In genomic region chr5:181260720-181261319, GRCh38 we compare ENCODE assay signal across 1 cellular context.
TF ChIP-seq lines count a peak whose summit lies in the region.

TRIM52 (minus strand) TSS chr5:181261143; CDS start chr5:181260813, 330 bp downstream.

TF ChIP-seq in K562, 482 proteins besides CTCF, POLR2A, EP300 and RAD21 (continued from another document and continues in another):
- TF ChIP-seq RREB1 (CRISPR knock-in tag; IDR thresholded peaks at IDR 0.05) (0 out of 2 replicates have a peak, but pooled peaks have one; percentile 12), NCOA1 (IDR thresholded peaks at IDR 0.05; ENCODE audit: low read depth) (no peak), NFYB (IDR thresholded peaks at IDR 0.05; ENCODE audit: extremely low read depth, insufficient read length) (no peak), LARP7 (IDR thresholded peaks at IDR 0.05) (no peak), ARID2 (IDR thresholded peaks at IDR 0.05) (no peak), FOS (IDR thresholded peaks at IDR 0.05; ENCODE audit: extremely low read depth, insufficient read length) (no peak), RBM17 (IDR thresholded peaks at IDR 0.05; ENCODE audit: borderline replicate concordance, low read depth, low read length) (no peak), XRCC5 (IDR thresholded peaks at IDR 0.05; ENCODE audit: low read depth, low read length) (0 out of 2 replicates have a peak, but pooled peaks have one; percentile 26), EHMT2 (IDR thresholded peaks at IDR 0.05) (peak; percentile 26; the same call in 1 of the 2 replicates), SMAD4 (CRISPR knock-in tag; conservative IDR thresholded peaks at IDR 0.05) (no peak), ILK (tag; IDR thresholded peaks at IDR 0.05; ENCODE audit: borderline replicate concordance, low read depth) (no peak), BRF2 (IDR thresholded peaks at IDR 0.05; ENCODE audit: borderline replicate concordance, insufficient read depth, insufficient read length) (no peak), JUN (IDR thresholded peaks at IDR 0.05; ENCODE audit: borderline replicate concordance, low read depth, low read length) (no peak), JUN (CRISPR knock-in tag; IDR thresholded peaks at IDR 0.05; ENCODE audit: borderline replicate concordance) (no peak), ZNF511 (CRISPR knock-in tag; IDR thresholded peaks at IDR 0.05) (no peak; the same call in 1 of the 2 replicates), MECOM (CRISPR knock-in tag; IDR thresholded peaks at IDR 0.05) (no peak), RFX7 (CRISPR knock-in tag; IDR thresholded peaks at IDR 0.05) (no peak), ATF2 (CRISPR knock-in tag; IDR thresholded peaks at IDR 0.05) (0 out of 2 replicates have a peak, but pooled peaks have one; percentile 13), EZH2 (IDR thresholded peaks at IDR 0.05; ENCODE audit: borderline replicate concordance, low read depth, low read length) (no peak), YBX1 (IDR thresholded peaks at IDR 0.05) (no peak), BDP1 (IDR thresholded peaks at IDR 0.05; ENCODE audit: insufficient read depth, insufficient read length) (no peak), YY1 (IDR thresholded peaks at IDR 0.05; ENCODE audit: borderline replicate concordance in 1 of 3, control insufficient read depth in 1 of 3, extremely low read depth in 1 of 3, insufficient read depth in 3 of 3, insufficient read length in 1 of 3, insufficient replicate concordance in 2 of 3, low read depth in 1 of 3, low read length in 2 of 3) (peak in 2 of 3 experiments; percentile 84 to 85), HES1 (IDR thresholded peaks at IDR 0.05; ENCODE audit: low read depth) (no peak), E2F8 (IDR thresholded peaks at IDR 0.05; ENCODE audit: low read depth, partially characterized antibody) (peak; percentile 73), GTF3C2 (IDR thresholded peaks at IDR 0.05; ENCODE audit: borderline replicate concordance, extremely low read depth, insufficient read length) (no peak), NR4A1 (CRISPR knock-in tag; IDR thresholded peaks at IDR 0.05) (no peak), NR4A1 (tag; IDR thresholded peaks at IDR 0.05) (no peak), BACH1 (tag; IDR thresholded peaks at IDR 0.05) (no peak), CHD2 (IDR thresholded peaks at IDR 0.05; ENCODE audit: low read depth, low read length) (no peak), CREM (IDR thresholded peaks at IDR 0.05; ENCODE audit: low read depth) (peak; percentile 99), ELF1 (tag; IDR thresholded peaks at IDR 0.05) (no peak), NFE2L1 (tag; IDR thresholded peaks at IDR 0.05; ENCODE audit: borderline replicate concordance, low read depth) (no peak), NFIC (IDR thresholded peaks at IDR 0.05) (peak; percentile 15), RBM15 (IDR thresholded peaks at IDR 0.05; ENCODE audit: insufficient read depth, low read length) (no peak), NCOA2 (IDR thresholded peaks at IDR 0.05; ENCODE audit: partially characterized antibody in 2 of 2) (no peak), ZNF583 (CRISPR knock-in tag; IDR thresholded peaks at IDR 0.05) (0 out of 2 replicates have a peak, but pooled peaks have one; percentile 26), SIN3B (IDR thresholded peaks at IDR 0.05; ENCODE audit: low read depth) (peak; percentile 91), MTF1 (CRISPR knock-in tag; IDR thresholded peaks at IDR 0.05; ENCODE audit: borderline replicate concordance) (no peak), CBX1 (IDR thresholded peaks at IDR 0.05; ENCODE audit: low read depth) (peak; percentile 47; the same call in 1 of the 2 replicates), CTBP1 (IDR thresholded peaks at IDR 0.05; ENCODE audit: borderline replicate concordance) (peak; percentile 76), ZNF444 (CRISPR knock-in tag; IDR thresholded peaks at IDR 0.05) (no peak), CBFA2T3 (IDR thresholded peaks at IDR 0.05) (no peak), ATF7 (IDR thresholded peaks at IDR 0.05) (peak; percentile 86), RBM22 (IDR thresholded peaks at IDR 0.05; ENCODE audit: low read depth, low read length, poor library complexity, severe bottlenecking) (no peak), E2F3 (CRISPR knock-in tag; IDR thresholded peaks at IDR 0.05) (0 out of 2 replicates have a peak, but pooled peaks have one; percentile 57), ELF4 (CRISPR knock-in tag; IDR thresholded peaks at IDR 0.05) (no peak), RNF219 (CRISPR knock-in tag; IDR thresholded peaks at IDR 0.05) (no peak), HLTF (IDR thresholded peaks at IDR 0.05) (no peak), SMAD2 (IDR thresholded peaks at IDR 0.05; ENCODE audit: low read depth, low read length) (no peak), ZNF766 (CRISPR knock-in tag; conservative IDR thresholded peaks at IDR 0.05) (no peak), ARHGAP35 (IDR thresholded peaks at IDR 0.05; ENCODE audit: partially characterized antibody) (no peak)
